7 cellular contexts compared by ENCODE assay signal in the genomic region with DNA sequence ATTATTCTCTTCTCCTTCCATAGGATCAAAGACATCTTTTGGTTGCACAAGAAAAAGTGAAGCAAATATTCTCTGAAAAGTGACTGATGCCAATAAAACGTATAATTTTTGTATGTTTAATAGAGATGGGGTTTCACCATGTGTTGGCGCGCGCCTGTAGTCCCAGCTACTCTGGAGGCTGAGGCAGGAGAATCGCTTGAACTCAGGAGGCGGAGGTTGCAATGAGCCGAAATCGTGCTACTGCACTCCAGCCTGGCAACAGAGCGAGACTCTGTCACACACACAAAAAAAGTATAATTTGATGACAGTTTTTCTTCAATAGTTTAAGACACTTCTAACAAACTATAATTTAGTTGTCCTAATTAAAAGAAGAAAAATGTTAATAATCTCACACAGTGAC. TPM values are rescaled to one million over a fixed set of nuclear protein-coding genes. Genes with fewer than 3 reads are reported as not detected.
"Had no signal": no experiment of that assay in that cellular context is flagged by ENCODE, and none has a peak within 500 bp of the region (broad histone marks: within the 10 kb centered on the region; RNA-seq: fewer than 3 reads in every experiment).

No MANE protein-coding gene starts in this region.

- H3K27me3 Mint-ChIP-seq: IgD-negative memory B cell had no signal

- DNase-seq: IMR-90, KBM-7 had no signal

- ATAC-seq: HepG2, K562 had no signal

- H3K9me3 Mint-ChIP-seq: IgD-negative memory B cell had no signal

- H3K4me3 ChIP-seq: K562 had no signal

- H3K36me3 Mint-ChIP-seq: IgD-negative memory B cell had no signal

RNA-seq across cellular contexts. Expression of gene CA14, which starts 45.5 kb away (rescaled TPM):
- total RNA-seq: HT-29, HT1080, IMR-90 had no signal
